In genomic region chr12:21502164-21502496, GRCh38 we compare ENCODE assay signal across 8 cellular contexts. TPM values are rescaled to one million over a fixed set of nuclear protein-coding genes. Genes with fewer than 3 reads are reported as not detected.
DNase-seq lines count a peak whose midpoint lies in the region; ATAC-seq, FAIRE-seq and TF ChIP-seq lines count a peak whose summit lies in the region.

No MANE protein-coding gene starts in this region.

- peak overlapping the region; percentile 63 for H2BK120ac ChIP-seq in trophoblast cell (ENCODE audit: insufficient read depth, low read length, poor library complexity)

- no peak overlapping the region for H3K27ac Mint-ChIP-seq in activated CD4-positive, alpha-beta T cell treated with anti-CD3 and anti-CD28 coated beads, Interleukin-2, amount 10 ng/mL, durations not matched to agents 7 days and 5 days

- H3K4me1 ChIP-seq in fibroblast of lung (ENCODE audit: control insufficient read depth, extremely low read depth, insufficient read depth, low read length) (peaks cover 2% of the 10 kb centered on the region), trophoblast cell (ENCODE audit: control insufficient read depth in 1 of 2, insufficient read depth in 2 of 2, low read length in 2 of 2) (peaks cover 2 to 4% of the 10 kb centered on the region in 2 experiments)

- POLR2A ChIA-PET in activated CD4-positive, alpha-beta T cell treated with anti-CD3 and anti-CD28 coated beads, Interleukin-2, amount 10 ng/mL, durations not matched to agents 7 days and 5 days (lab: Charles Lee), result interaction anchor here (1.1 to 1.4 kb wide), 3 partner anchors 10 to 49 kb away, joined by 3 read pairs; no protein-coding TSS in a partner anchor

- H3K18ac ChIP-seq in trophoblast cell (ENCODE audit: low read length), result peak overlapping the region; percentile 89

- H3K79me1 ChIP-seq in trophoblast cell (ENCODE audit: low read length), result peaks cover 4% of the 10 kb centered on the region

- peak overlapping the region; percentile 79 for H3K4me2 ChIP-seq in fibroblast of lung (ENCODE audit: extremely low read depth, insufficient read depth, low read length)
- H3K4me2 ChIP-seq in trophoblast cell (ENCODE audit: low read length), result peak overlapping the region; percentile 91

- peak; percentile 5 to 19 for DNase-seq in activated CD8-positive, alpha-beta memory T cell treated with anti-CD3 and anti-CD28 coated beads for 4 hours (ENCODE audit: low read depth in 2 of 2)
- no peak for DNase-seq in activated CD8-positive, alpha-beta memory T cell treated with anti-CD3 and anti-CD28 coated beads, Interleukin-2, amount 50 U/mL, for 48 hours
- DNase-seq in HL-60 (ENCODE audit: low read depth in 1 of 2, low spot score in 1 of 2) (peak in 1 of 2 experiments; percentile 24), fibroblast of lung (ENCODE audit: low read depth in 2 of 2) (peak; percentile 22 to 57), trophoblast cell (peak in 1 of 2 donors; percentile 42), RCC 7860 (ENCODE audit: low spot score) (no peak)
- peak; percentile 37 for DNase-seq in activated CD4-positive, alpha-beta T cell treated with anti-CD3 and anti-CD28 coated beads, Interleukin-2, amount 10 ng/mL, durations not matched to agents 7 days and 5 days

- WGBS in trophoblast cell (ENCODE audit: extremely low coverage, insufficient coverage, insufficient read length), result no CpG with 5 or more reads among the region's 14 CpGs

- peaks cover 3% of the 10 kb centered on the region for H3K36me3 ChIP-seq in fibroblast of lung (ENCODE audit: control insufficient read depth, insufficient read depth, low read length)
- peaks cover 2 to 9% of the 10 kb centered on the region in 2 experiments for H3K36me3 ChIP-seq in trophoblast cell (ENCODE audit: control insufficient read depth in 1 of 2, insufficient read depth in 2 of 2, low read length in 2 of 2)

- H3K9me3 ChIP-seq in fibroblast of lung (ENCODE audit: control insufficient read depth, insufficient read depth, low read depth, low read length) (no peaks in the 10 kb centered on the region), trophoblast cell (ENCODE audit: insufficient read depth, low read depth, low read length) (no peaks in the 10 kb centered on the region)

- H3K79me2 ChIP-seq in fibroblast of lung (ENCODE audit: control insufficient read depth, insufficient read depth, low read length) (peaks cover 81% of the 10 kb centered on the region), trophoblast cell (ENCODE audit: control insufficient read depth, insufficient read depth, low read length, poor library complexity) (peaks cover 7% of the 10 kb centered on the region)

- H3K27me3 ChIP-seq in HL-60 (ENCODE audit: insufficient read depth, poor library complexity, severe bottlenecking) (no peaks in the 10 kb centered on the region), fibroblast of lung (ENCODE audit: control insufficient read depth, insufficient read depth, low read length) (no peaks in the 10 kb centered on the region), trophoblast cell (ENCODE audit: insufficient read depth, low read length) (no peaks in the 10 kb centered on the region)

- peak overlapping the region; percentile 97 for H4K12ac ChIP-seq in trophoblast cell (ENCODE audit: low read depth, low read length)

- H3K4me3 ChIP-seq in HL-60 (replicated peaks; ENCODE audit: insufficient read depth, low read length) (peak overlapping the region; percentile 97), fibroblast of lung (replicated peaks in 1 of 4; ENCODE audit: control extremely low read depth in 1 of 4, insufficient read depth in 1 of 4, low read depth in 3 of 4, low read length in 4 of 4) (peak overlapping the region; percentile 88 to 94 (median 92)), trophoblast cell (ENCODE audit: low read depth, low read length) (peak overlapping the region; percentile 96)

- H4K20me1 ChIP-seq in fibroblast of lung (ENCODE audit: control insufficient read depth, extremely low read depth, insufficient read depth, low read length), result no peaks in the 10 kb centered on the region

- H3K23ac ChIP-seq in trophoblast cell (ENCODE audit: low read length), result no peak overlapping the region

- H2AFZ ChIP-seq in fibroblast of lung (ENCODE audit: low read length), result peak overlapping the region; percentile 57
- H2AFZ ChIP-seq in trophoblast cell (ENCODE audit: insufficient read depth, low read length, poor library complexity), result peak overlapping the region; percentile 97

- FAIRE-seq in RCC 7860 (lab: Jason Lieb, UNC), result no peak

- no peaks in the 10 kb centered on the region for H3K27me3 Mint-ChIP-seq in activated CD4-positive, alpha-beta T cell treated with anti-CD3 and anti-CD28 coated beads, Interleukin-2, amount 10 ng/mL, durations not matched to agents 7 days and 5 days

- peak overlapping the region; percentile 82 for H3K27ac ChIP-seq in HL-60 (replicated peaks)
- H3K27ac ChIP-seq in fibroblast of lung (ENCODE audit: insufficient read depth, low read length), result peak overlapping the region; percentile 98
- H3K27ac ChIP-seq in trophoblast cell (ENCODE audit: low read depth, low read length), result peak overlapping the region; percentile 66

- TF ChIP-seq CTCF in HL-60 (IDR thresholded peaks at IDR 0.05; ENCODE audit: insufficient read depth, low read length), result no peak
- TF ChIP-seq CTCF in fibroblast of lung (conservative IDR thresholded peaks at IDR 0.05 in 1 of 2, IDR thresholded peaks at IDR 0.05 in 1 of 2; ENCODE audit: low read depth in 1 of 2, low read length in 2 of 2), result no peak

- H2AK5ac ChIP-seq in trophoblast cell (ENCODE audit: low read length), result peak overlapping the region; percentile 60

- peak overlapping the region; percentile 56 for H2BK5ac ChIP-seq in trophoblast cell (ENCODE audit: low read depth, low read length, poor library complexity)

- CTCF ChIA-PET in activated CD4-positive, alpha-beta T cell treated with anti-CD3 and anti-CD28 coated beads, Interleukin-2, amount 10 ng/mL, durations not matched to agents 7 days and 5 days (lab: Charles Lee), result interaction anchor here (1.1 to 2.2 kb wide), 6 partner anchors 8 to 68 kb away, joined by 3 to 11 read pairs (median 4); no protein-coding TSS in a partner anchor

- H3K9ac ChIP-seq in fibroblast of lung (ENCODE audit: insufficient read depth, low read length) (peak overlapping the region; percentile 99), trophoblast cell (ENCODE audit: low read length) (peak overlapping the region; percentile 91)

- peak overlapping the region; percentile 93 for H3K14ac ChIP-seq in trophoblast cell (ENCODE audit: low read length)

- no peak overlapping the region for H3K4me3 Mint-ChIP-seq in activated CD4-positive, alpha-beta T cell treated with anti-CD3 and anti-CD28 coated beads, Interleukin-2, amount 10 ng/mL, durations not matched to agents 7 days and 5 days

- H4K91ac ChIP-seq in trophoblast cell (ENCODE audit: low read depth, low read length), result peak overlapping the region; percentile 94

- no peak for ATAC-seq in GM18873 (IDR thresholded peaks at IDR 0.05; ENCODE audit: low FRiP score, unreplicated experiment)

- peak overlapping the region; percentile 95 for H3K4ac ChIP-seq in trophoblast cell (ENCODE audit: low read depth, low read length)

- no peaks in the 10 kb centered on the region for H3K9me3 Mint-ChIP-seq in activated CD4-positive, alpha-beta T cell treated with anti-CD3 and anti-CD28 coated beads, Interleukin-2, amount 10 ng/mL, durations not matched to agents 7 days and 5 days

- H2BK12ac ChIP-seq in trophoblast cell (ENCODE audit: low read length), result no peak overlapping the region

- H3K4me1 Mint-ChIP-seq in activated CD4-positive, alpha-beta T cell treated with anti-CD3 and anti-CD28 coated beads, Interleukin-2, amount 10 ng/mL, durations not matched to agents 7 days and 5 days, result peaks cover 56% of the 10 kb centered on the region

- peaks cover 29% of the 10 kb centered on the region for H3K36me3 Mint-ChIP-seq in activated CD4-positive, alpha-beta T cell treated with anti-CD3 and anti-CD28 coated beads, Interleukin-2, amount 10 ng/mL, durations not matched to agents 7 days and 5 days (ENCODE audit: low read depth)

- peak overlapping the region; percentile 99 for H4K8ac ChIP-seq in trophoblast cell (ENCODE audit: low read depth, low read length)

RNA-seq across cellular contexts. Expression of gene GOLT1B, which starts 0.5 kb away (rescaled TPM):
- 10 to 100 TPM; 40.7 to 45.6 TPM for total RNA-seq in activated CD4-positive, alpha-beta T cell treated with anti-CD3 and anti-CD28 coated beads, Interleukin-2, amount 10 ng/mL, durations not matched to agents 7 days and 5 days
- total RNA-seq in fibroblast of lung, result 38.8 and 41.3 TPM in 2 replicates
- 45.4 and 56.8 TPM in 2 replicates for polyA plus RNA-seq in fibroblast of lung
- 70.7 and 86.5 TPM in 2 replicates for polyA plus RNA-seq in fibroblast of lung (2012)
- 2.8 and 8.1 TPM in 2 replicates for polyA minus RNA-seq in fibroblast of lung (ENCODE audit: low replicate concordance)
- 38.9 and 45.4 TPM in 2 replicates for polyA plus RNA-seq in trophoblast cell (2013)

RNA-seq across cellular contexts. Expression of gene RECQL, which starts 0.7 kb away (rescaled TPM):
- 10 to 100 TPM; 88.3 to 95.8 TPM for total RNA-seq in activated CD4-positive, alpha-beta T cell treated with anti-CD3 and anti-CD28 coated beads, Interleukin-2, amount 10 ng/mL, durations not matched to agents 7 days and 5 days
- 62.6 and 79.9 TPM in 2 replicates for total RNA-seq in fibroblast of lung
- polyA plus RNA-seq in fibroblast of lung, result 54.8 and 57.5 TPM in 2 replicates
- polyA plus RNA-seq in fibroblast of lung (2012), result 46.5 and 48.1 TPM in 2 replicates
- 5.4 and 6.2 TPM in 2 replicates for polyA minus RNA-seq in fibroblast of lung (ENCODE audit: low replicate concordance)
- 30.5 and 34.6 TPM in 2 replicates for polyA plus RNA-seq in trophoblast cell (2013)

RNA-seq across cellular contexts. Expression of gene SPX, which starts 24.0 kb away (rescaled TPM):
- under 1 TPM in 1 of 2 experiments, not detected in 1; 0.12 TPM for total RNA-seq in activated CD4-positive, alpha-beta T cell treated with anti-CD3 and anti-CD28 coated beads, Interleukin-2, amount 10 ng/mL, durations not matched to agents 7 days and 5 days
- 0.50 and 1.3 TPM in 2 replicates for total RNA-seq in fibroblast of lung
- polyA plus RNA-seq in fibroblast of lung, result 0.17 and 0.75 TPM in 2 replicates
- polyA plus RNA-seq in fibroblast of lung (2012), result 0.08 and 0.31 TPM in 2 replicates
- not detected in 2 replicates for polyA minus RNA-seq in fibroblast of lung (ENCODE audit: low replicate concordance)
- 0.15 and 0.29 TPM in 2 replicates for polyA plus RNA-seq in trophoblast cell (2013)

Comparison
In these comparisons a context has a peak if more than half of its experiments do, and no peak if none do; other contexts are left out.
1. DNase-seq: peak in activated CD8-positive, alpha-beta memory T cell treated with anti-CD3 and anti-CD28 coated beads for 4 hours (2 of 2), activated CD4-positive, alpha-beta T cell treated with anti-CD3 and anti-CD28 coated beads, Interleukin-2, amount 10 ng/mL, durations not matched to agents 7 days and 5 days (single experiment) and fibroblast of lung (2 of 2); none in activated CD8-positive, alpha-beta memory T cell treated with anti-CD3 and anti-CD28 coated beads, Interleukin-2, amount 50 U/mL, for 48 hours (single experiment) and RCC 7860 (single experiment).
2. Peak in every context shown above with its lines, with median percentiles within 50 percentile points of each other: H3K27ac ChIP-seq and H3K4me3 ChIP-seq.